14 cellular contexts compared by ENCODE assay signal in the genomic region with DNA sequence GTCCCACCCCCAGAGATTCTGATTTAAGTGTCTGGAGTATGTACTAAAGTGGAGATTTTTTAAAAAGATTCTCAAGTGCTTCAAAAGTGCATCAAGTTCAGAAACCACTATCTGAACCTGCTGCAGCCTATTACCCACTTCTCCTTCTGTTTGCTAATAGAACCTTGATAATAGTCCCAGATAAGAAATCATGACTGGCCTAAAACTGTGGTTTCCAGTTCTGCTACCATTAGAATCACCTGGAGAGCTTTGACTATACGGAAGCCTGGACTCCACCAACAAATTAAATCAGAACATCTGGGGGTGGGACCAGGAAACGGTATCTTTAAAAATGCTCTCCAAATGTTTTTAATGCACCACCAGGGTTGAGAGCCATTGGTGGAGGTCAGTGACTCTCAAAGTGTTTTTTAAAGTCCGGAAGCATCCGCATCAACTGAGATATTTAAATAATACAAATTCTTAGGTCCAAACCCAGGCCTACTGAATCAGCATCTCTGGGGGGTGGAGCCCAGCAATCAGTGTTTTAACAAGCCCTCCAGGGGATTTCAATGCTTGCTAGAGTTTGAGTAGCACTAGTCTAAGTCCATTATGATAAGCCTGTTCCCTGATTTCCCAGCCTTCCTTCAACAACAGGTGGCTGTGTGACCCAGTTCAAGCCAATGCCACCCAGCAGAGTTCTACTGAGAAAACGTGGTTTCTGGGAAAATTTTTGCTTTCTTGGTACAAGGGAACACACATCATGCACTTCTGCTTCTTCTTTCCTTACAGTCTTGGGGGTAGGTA.
"Had no signal": no experiment of that assay in that cellular context is flagged by ENCODE, and none has a peak within 500 bp of the region (broad histone marks: within the 10 kb centered on the region; RNA-seq: fewer than 3 reads in every experiment).

No MANE protein-coding gene starts in this region.

- H3K4me3 ChIP-seq: breast epithelium, esophagus muscularis mucosa, tibial artery had no signal

- H3K4me3 Mint-ChIP-seq: activated naive CD8-positive, alpha-beta T cell treated with anti-CD3 and anti-CD28 coated beads, Interleukin-2, amount 10 ng/mL, durations not matched to agents 7 days and 5 days; naive B cell had no signal

- H3K27ac Mint-ChIP-seq: activated naive CD8-positive, alpha-beta T cell treated with anti-CD3 and anti-CD28 coated beads, Interleukin-2, amount 10 ng/mL, durations not matched to agents 7 days and 5 days; naive B cell had no signal

- H3K36me3 ChIP-seq: breast epithelium, esophagus muscularis mucosa, tibial artery had no signal

- DNase-seq: activated CD4-positive, alpha-beta T cell treated with anti-CD3 and anti-CD28 coated beads for 1 hour; activated CD4-positive, alpha-beta T cell treated with anti-CD3 and anti-CD28 coated beads, Interleukin-2, amount 50 U/mL, for 48 hours; activated gamma-delta T cell treated with Interleukin-2 at 50 U/mL for 16 hours; activated naive CD8-positive, alpha-beta T cell treated with anti-CD3 and anti-CD28 coated beads, Interleukin-2, amount 10 ng/mL, durations not matched to agents 7 days and 5 days; activated T-cell treated with anti-CD3 and anti-CD28 coated beads, Interleukin-2, amount 50 U/mL, for 48 hours; aorta; naive B cell; retina; small intestine; T1000; tibial artery had no signal

- H3K9me3 Mint-ChIP-seq: activated naive CD8-positive, alpha-beta T cell treated with anti-CD3 and anti-CD28 coated beads, Interleukin-2, amount 10 ng/mL, durations not matched to agents 7 days and 5 days; naive B cell had no signal

- H2AFZ ChIP-seq: parathyroid adenoma had no signal

- H3K4me1 Mint-ChIP-seq: naive B cell had no signal

- H3K27ac ChIP-seq: breast epithelium, esophagus muscularis mucosa, parathyroid adenoma, tibial artery had no signal

- H3K9me3 ChIP-seq: breast epithelium, esophagus muscularis mucosa, tibial artery had no signal

- H3K4me1 ChIP-seq: breast epithelium had no signal

- H3K27me3 ChIP-seq: breast epithelium, esophagus muscularis mucosa, tibial artery had no signal

- H3K79me2 ChIP-seq: parathyroid adenoma had no signal

- H3K27me3 Mint-ChIP-seq: naive B cell had no signal

- H3K36me3 Mint-ChIP-seq: naive B cell had no signal

- H3K9ac ChIP-seq: parathyroid adenoma had no signal
